ENCODE assay signal across 28 cellular contexts in genomic region chr6:136711644-136712043, GRCh38.
"Had no signal": no experiment of that assay in that cellular context is flagged by ENCODE, and none has a peak within 500 bp of the region (broad histone marks: within the 10 kb centered on the region; RNA-seq: fewer than 3 reads in every experiment).

No MANE protein-coding gene starts in this region.

- H3K4me3 ChIP-seq: lung, neural progenitor cell, ovary, right lobe of liver, smooth muscle cell, stomach, testis, tibial artery, upper lobe of right lung had no signal

- H3K4me1 Mint-ChIP-seq: nephron progenitor cell, neural progenitor cell had no signal

- H3K27me3 ChIP-seq: neural progenitor cell, neutrophil, ovary, right lobe of liver, stomach, testis, tibial artery, upper lobe of right lung had no signal

- H3K4me3 Mint-ChIP-seq: immature natural killer cell; mesothelial cell of epicardium; naive B cell; natural killer cell; nephron progenitor cell; neural progenitor cell; stimulated activated memory B cell treated with anti-CD40 and anti-IgM and Interleukin-4, amounts not matched to agents 10 μg/mL and 1 μg/mL and 100 μg/mL, for 72 hours had no signal

- ATAC-seq: natural killer cell; right lobe of liver; stimulated activated memory B cell treated with anti-CD40 and anti-IgM and Interleukin-4, amounts not matched to agents 10 μg/mL and 1 μg/mL and 100 μg/mL, for 72 hours; upper lobe of right lung had no signal

- DNase-seq: hypothalamus; immature natural killer cell; kidney; mesendoderm; naive B cell; natural killer cell; nephron progenitor cell; occipital lobe; ovary; retina; right lobe of liver; stimulated activated CD4-positive, alpha-beta T cell treated with anti-CD3 and anti-CD28 coated beads, Interleukin-1b, Interleukin-23, amount 100 ng/mL, for 48 hours; stimulated activated CD4-positive, alpha-beta T cell treated with anti-CD3 and anti-CD28 coated beads, Interleukin-2, amount 100 ng/mL, for 48 hours; stimulated activated CD4-positive, alpha-beta T cell treated with anti-CD3 and anti-CD28 coated beads, Interleukin-4, amount 100 ng/mL, for 4 hours; stimulated activated CD8-positive, alpha-beta memory T cell treated with anti-CD3 and anti-CD28 coated beads, Interleukin-4, amount 100 ng/mL, for 48 hours; stimulated activated naive CD4-positive, alpha-beta T cell treated with Interleukin-2 at 50 U/mL for 16 hours; stomach; testis; tibial artery; trophoblast cell; upper lobe of right lung had no signal

- H3K4me1 ChIP-seq: neural progenitor cell, right lobe of liver had no signal

- H3K27ac Mint-ChIP-seq: immature natural killer cell; nephron progenitor cell; neural progenitor cell; progenitor cell of endocrine pancreas; stimulated activated memory B cell treated with anti-CD40 and anti-IgM and Interleukin-4, amounts not matched to agents 10 μg/mL and 1 μg/mL and 100 μg/mL, for 72 hours had no signal

- H3K36me3 ChIP-seq: neural progenitor cell, ovary, right lobe of liver, stomach, tibial artery, upper lobe of right lung had no signal

- H3K9me3 Mint-ChIP-seq: immature natural killer cell; mesothelial cell of epicardium; natural killer cell; nephron progenitor cell; neural progenitor cell; stimulated activated memory B cell treated with anti-CD40 and anti-IgM and Interleukin-4, amounts not matched to agents 10 μg/mL and 1 μg/mL and 100 μg/mL, for 72 hours had no signal

- H3K36me3 Mint-ChIP-seq: mesothelial cell of epicardium, natural killer cell, neural progenitor cell had no signal

- H3K9me3 ChIP-seq: neutrophil, ovary, right lobe of liver, stomach, testis, tibial artery, upper lobe of right lung had no signal

- H3K27me3 Mint-ChIP-seq: naive B cell; progenitor cell of endocrine pancreas; stimulated activated memory B cell treated with anti-CD40 and anti-IgM and Interleukin-4, amounts not matched to agents 10 μg/mL and 1 μg/mL and 100 μg/mL, for 72 hours had no signal

- H3K27ac ChIP-seq: neural progenitor cell, neutrophil, ovary, right lobe of liver, stomach, testis, tibial artery, upper lobe of right lung had no signal
